11 cellular contexts compared by ENCODE assay signal in the genomic region with DNA sequence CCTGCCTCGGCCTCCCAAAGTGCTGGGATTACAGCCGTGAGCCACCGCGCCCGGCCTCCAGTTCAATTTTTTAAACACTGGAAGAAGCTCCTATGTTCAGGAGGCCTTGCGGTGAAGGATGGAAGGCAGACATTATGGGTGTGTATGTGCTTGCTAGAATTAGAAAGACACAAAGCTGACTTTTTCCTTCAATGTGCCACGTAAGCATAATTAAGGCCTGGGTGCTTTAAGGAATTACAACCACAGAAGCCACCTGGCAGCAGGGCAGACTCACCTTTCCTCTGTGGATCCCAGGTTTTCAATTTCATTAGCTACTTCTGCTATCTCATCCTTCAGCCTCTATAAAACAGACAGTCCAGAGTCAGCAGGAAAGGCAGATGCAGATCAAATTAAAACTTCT.
DNase-seq lines count a peak whose midpoint lies in the region; ATAC-seq, FAIRE-seq and TF ChIP-seq lines count a peak whose summit lies in the region.
"Had no signal": no experiment of that assay in that cellular context is flagged by ENCODE, and none has a peak within 500 bp of the region (broad histone marks: within the 10 kb centered on the region; RNA-seq: fewer than 3 reads in every experiment).

No MANE protein-coding gene starts in this region.

- H3K36me3 Mint-ChIP-seq in activated T-cell treated with anti-CD3 and anti-CD28 coated beads, Interleukin-2, amount 50 U/mL, for 72 hours (ENCODE audit: insufficient read depth in 2 of 2), result peaks cover 4 to 14% of the 10 kb centered on the region in 2 donors
- H3K36me3 Mint-ChIP-seq in activated T-cell treated with anti-CD3 and anti-CD28 coated beads, Interleukin-2, amount 50 U/mL, for 4 hours (ENCODE audit: insufficient read depth), result peaks cover 44% of the 10 kb centered on the region
- peaks cover 7% of the 10 kb centered on the region for H3K36me3 Mint-ChIP-seq in chondrocyte (ENCODE audit: low read depth)
- H3K36me3 Mint-ChIP-seq in stimulated activated effector memory CD8-positive, alpha-beta T cell treated with anti-CD3 and anti-CD28 coated beads, Interleukin-12 subunit alpha, Interleukin-12 subunit beta, amount 100 ng/mL, for 72 hours, result peaks cover 85% of the 10 kb centered on the region

- no peak for ATAC-seq in activated T-cell treated with anti-CD3 and anti-CD28 coated beads, Interleukin-2, amount 50 U/mL, for 72 hours (replicated peaks in 1 of 2)
- no peak for ATAC-seq in activated T-cell treated with anti-CD3 and anti-CD28 coated beads, Interleukin-2, amount 50 U/mL, for 4 hours
- ATAC-seq in stimulated activated effector memory CD8-positive, alpha-beta T cell treated with anti-CD3 and anti-CD28 coated beads, Interleukin-12 subunit alpha, Interleukin-12 subunit beta, amount 100 ng/mL, for 72 hours, result no peak

- H3K36me3 ChIP-seq in KMS-11 (ENCODE audit: insufficient read depth), result 0 out of 2 replicates have a peak, but pooled peaks cover 5% of the 10 kb centered on the region

- H3K27ac Mint-ChIP-seq in activated T-cell treated with anti-CD3 and anti-CD28 coated beads, Interleukin-2, amount 50 U/mL, for 72 hours, result peak overlapping the region; percentile 93
- H3K27ac Mint-ChIP-seq in chondrocyte (ENCODE audit: unreplicated experiment), result peak overlapping the region; percentile 92
- peak overlapping the region; percentile 55 for H3K27ac Mint-ChIP-seq in stimulated activated effector memory CD8-positive, alpha-beta T cell treated with anti-CD3 and anti-CD28 coated beads, Interleukin-12 subunit alpha, Interleukin-12 subunit beta, amount 100 ng/mL, for 72 hours

- H3K27me3 ChIP-seq in KMS-11 (ENCODE audit: insufficient read depth, low read depth), result no peaks in the 10 kb centered on the region
- H3K27me3 ChIP-seq: SJSA1 had no signal

- FAIRE-seq in RCC 7860 (lab: Jason Lieb, UNC), result no peak
- FAIRE-seq: small intestine had no signal

- H3K4me3 Mint-ChIP-seq in activated T-cell treated with anti-CD3 and anti-CD28 coated beads, Interleukin-2, amount 50 U/mL, for 72 hours, result peak overlapping the region in 1 of 2 donors; percentile 58
- no peak overlapping the region for H3K4me3 Mint-ChIP-seq in activated T-cell treated with anti-CD3 and anti-CD28 coated beads, Interleukin-2, amount 50 U/mL, for 4 hours
- peak overlapping the region; percentile 51 for H3K4me3 Mint-ChIP-seq in chondrocyte (ENCODE audit: unreplicated experiment)
- peak overlapping the region; percentile 49 for H3K4me3 Mint-ChIP-seq in stimulated activated effector memory CD8-positive, alpha-beta T cell treated with anti-CD3 and anti-CD28 coated beads, Interleukin-12 subunit alpha, Interleukin-12 subunit beta, amount 100 ng/mL, for 72 hours

- peak overlapping the region; percentile 10; the same call in 1 of the 2 replicates for H3K27ac ChIP-seq in KMS-11
- H3K27ac ChIP-seq: SJSA1 had no signal

- 0 out of 2 replicates have a peak, but pooled peaks cover 4% of the 10 kb centered on the region for H4K20me1 ChIP-seq in KMS-11 (ENCODE audit: insufficient read depth)

- no peak overlapping the region for H3K9ac ChIP-seq in KMS-11

- H3K4me2 ChIP-seq in KMS-11, result peak overlapping the region; percentile 26; the same call in 1 of the 2 replicates

- H3K4me1 Mint-ChIP-seq in activated T-cell treated with anti-CD3 and anti-CD28 coated beads, Interleukin-2, amount 50 U/mL, for 72 hours (ENCODE audit: low read depth), result peaks cover 67% of the 10 kb centered on the region
- peaks cover 50% of the 10 kb centered on the region for H3K4me1 Mint-ChIP-seq in activated T-cell treated with anti-CD3 and anti-CD28 coated beads, Interleukin-2, amount 50 U/mL, for 4 hours (ENCODE audit: low read depth)
- peaks cover 71% of the 10 kb centered on the region for H3K4me1 Mint-ChIP-seq in chondrocyte (ENCODE audit: low read depth)
- peaks cover 47% of the 10 kb centered on the region for H3K4me1 Mint-ChIP-seq in stimulated activated effector memory CD8-positive, alpha-beta T cell treated with anti-CD3 and anti-CD28 coated beads, Interleukin-12 subunit alpha, Interleukin-12 subunit beta, amount 100 ng/mL, for 72 hours

- no peaks in the 10 kb centered on the region for H3K27me3 Mint-ChIP-seq in activated T-cell treated with anti-CD3 and anti-CD28 coated beads, Interleukin-2, amount 50 U/mL, for 72 hours (ENCODE audit: low read depth)
- H3K27me3 Mint-ChIP-seq in activated T-cell treated with anti-CD3 and anti-CD28 coated beads, Interleukin-2, amount 50 U/mL, for 4 hours (ENCODE audit: low read depth), result no peaks in the 10 kb centered on the region
- no peaks in the 10 kb centered on the region for H3K27me3 Mint-ChIP-seq in chondrocyte (ENCODE audit: low read depth)

- no peaks in the 10 kb centered on the region for H3K9me3 Mint-ChIP-seq in activated T-cell treated with anti-CD3 and anti-CD28 coated beads, Interleukin-2, amount 50 U/mL, for 72 hours
- no peaks in the 10 kb centered on the region for H3K9me3 Mint-ChIP-seq in activated T-cell treated with anti-CD3 and anti-CD28 coated beads, Interleukin-2, amount 50 U/mL, for 4 hours
- no peaks in the 10 kb centered on the region for H3K9me3 Mint-ChIP-seq in chondrocyte (ENCODE audit: low read depth)
- no peaks in the 10 kb centered on the region for H3K9me3 Mint-ChIP-seq in stimulated activated effector memory CD8-positive, alpha-beta T cell treated with anti-CD3 and anti-CD28 coated beads, Interleukin-12 subunit alpha, Interleukin-12 subunit beta, amount 100 ng/mL, for 72 hours

- H2AFZ ChIP-seq in KMS-11 (ENCODE audit: low read depth), result no peak overlapping the region

- no peak for DNase-seq in activated T-cell treated with anti-CD3 and anti-CD28 coated beads, Interleukin-2, amount 50 U/mL, for 72 hours
- no peak for DNase-seq in activated T-cell treated with anti-CD3 and anti-CD28 coated beads, Interleukin-2, amount 50 U/mL, for 4 hours
- DNase-seq in chondrocyte (ENCODE audit: low spot score) (no peak), RPMI8226 (no peak), RCC 7860 (ENCODE audit: low spot score) (no peak), DMS79 treated with DMSO at 0.1 percent for 48 hours (lab: John Stamatoyannopoulos, UW) (no peak)
- no peak for DNase-seq in stimulated activated effector memory CD8-positive, alpha-beta T cell treated with anti-CD3 and anti-CD28 coated beads, Interleukin-12 subunit alpha, Interleukin-12 subunit beta, amount 100 ng/mL, for 72 hours (ENCODE audit: low spot score in 2 of 2)
- DNase-seq: KG1 had no signal

- H3K79me2 ChIP-seq in KMS-11 (ENCODE audit: insufficient read depth, low read depth), result peaks cover 57% of the 10 kb centered on the region

- no peak overlapping the region for H3K4me3 ChIP-seq in KMS-11 (IDR thresholded peaks at IDR 0.05; ENCODE audit: insufficient read depth, low read depth, low read length)
- H3K4me3 ChIP-seq: SJSA1 had no signal

- TF ChIP-seq CTCF in KMS-11 (conservative IDR thresholded peaks at IDR 0.05; ENCODE audit: low read depth, low read length) (no peak), chondrocyte (IDR thresholded peaks at IDR 0.05) (no peak)

- H3K4me1 ChIP-seq in KMS-11 (ENCODE audit: low read depth, poor library complexity, severe bottlenecking), result peaks cover 76% of the 10 kb centered on the region
